Comparison of ENCODE assay signal across 1 cellular context in genomic region chr2:1739322-1739957, GRCh38.
TF ChIP-seq lines count a peak whose summit lies in the region.

No MANE protein-coding gene starts in this region.

TF ChIP-seq in A549, 52 proteins besides CTCF, POLR2A, EP300 and RAD21 (continued from another document):
- TF ChIP-seq, protein P1, sequence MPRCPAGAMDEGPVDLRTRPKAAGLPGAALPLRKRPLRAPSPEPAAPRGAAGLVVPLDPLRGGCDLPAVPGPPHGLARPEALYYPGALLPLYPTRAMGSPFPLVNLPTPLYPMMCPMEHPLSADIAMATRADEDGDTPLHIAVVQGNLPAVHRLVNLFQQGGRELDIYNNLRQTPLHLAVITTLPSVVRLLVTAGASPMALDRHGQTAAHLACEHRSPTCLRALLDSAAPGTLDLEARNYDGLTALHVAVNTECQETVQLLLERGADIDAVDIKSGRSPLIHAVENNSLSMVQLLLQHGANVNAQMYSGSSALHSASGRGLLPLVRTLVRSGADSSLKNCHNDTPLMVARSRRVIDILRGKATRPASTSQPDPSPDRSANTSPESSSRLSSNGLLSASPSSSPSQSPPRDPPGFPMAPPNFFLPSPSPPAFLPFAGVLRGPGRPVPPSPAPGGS (IDR thresholded peaks at IDR 0.05) = no peak
TF ChIP-seq in A549: peak in this region for 0.
